Comparison of ENCODE assay signal across 25 cellular contexts in genomic region chr1:65042467-65042866, GRCh38.
"Had no signal": no experiment of that assay in that cellular context is flagged by ENCODE, and none has a peak within 500 bp of the region (broad histone marks: within the 10 kb centered on the region; RNA-seq: fewer than 3 reads in every experiment).

No MANE protein-coding gene starts in this region.

- DNase-seq: activated CD4-positive, alpha-beta T cell treated with anti-CD3 and anti-CD28 coated beads for 4 hours; activated CD4-positive, alpha-beta T cell treated with anti-CD3 and anti-CD28 coated beads, Interleukin-2, amount 10 ng/mL, durations not matched to agents 7 days and 5 days; activated CD4-positive, alpha-beta T cell treated with anti-CD3 and anti-CD28 coated beads, Interleukin-2, amount 50 U/mL, for 48 hours; activated CD4-positive, CD25-positive, alpha-beta regulatory T cell; activated CD4-positive, CD25-positive, alpha-beta regulatory T cell treated with anti-CD3 and anti-CD28 coated beads, Interleukin-2, amount 50 U/mL, for 72 hours; activated CD8-positive, alpha-beta memory T cell treated with anti-CD3 and anti-CD28 coated beads, Interleukin-2, amount 10 ng/mL, durations not matched to agents 7 days and 5 days; activated CD8-positive, alpha-beta memory T cell treated with anti-CD3 and anti-CD28 coated beads, Interleukin-2, amount 50 U/mL, for 4 hours; activated CD8-positive, alpha-beta T cell treated with anti-CD3 and anti-CD28 coated beads for 36 hours; activated gamma-delta T cell; activated naive CD4-positive, alpha-beta T cell; activated naive CD4-positive, alpha-beta T cell treated with anti-CD3 and anti-CD28 coated beads, Interleukin-2, amount 10 ng/mL, durations not matched to agents 7 days and 5 days; activated naive CD8-positive, alpha-beta T cell treated with anti-CD3 and anti-CD28 coated beads for 36 hours; activated naive CD8-positive, alpha-beta T cell treated with anti-CD3 and anti-CD28 coated beads, Interleukin-2, amount 50 U/mL, for 24 hours; activated T-cell treated with anti-CD3 and anti-CD28 coated beads, Interleukin-2, amount 50 U/mL, for 24 hours; adrenal gland; central memory CD4-positive, alpha-beta T cell; cerebellar nuclear complex; colonic mucosa; effector CD8-positive, alpha-beta T cell; esophagus squamous epithelium; foreskin melanocyte; heart right ventricle; T-helper 2 cell had no signal

- H3K36me3 Mint-ChIP-seq: activated CD8-positive, alpha-beta memory T cell treated with anti-CD3 and anti-CD28 coated beads, Interleukin-2, amount 10 ng/mL, durations not matched to agents 7 days and 5 days; activated naive CD4-positive, alpha-beta T cell treated with anti-CD3 and anti-CD28 coated beads, Interleukin-2, amount 10 ng/mL, durations not matched to agents 7 days and 5 days; activated naive CD8-positive, alpha-beta T cell treated with anti-CD3 and anti-CD28 coated beads for 36 hours had no signal

- ATAC-seq: activated CD8-positive, alpha-beta memory T cell treated with anti-CD3 and anti-CD28 coated beads, Interleukin-2, amount 10 ng/mL, durations not matched to agents 7 days and 5 days; activated CD8-positive, alpha-beta T cell treated with anti-CD3 and anti-CD28 coated beads for 36 hours; activated naive CD8-positive, alpha-beta T cell treated with anti-CD3 and anti-CD28 coated beads, Interleukin-2, amount 50 U/mL, for 24 hours; gastroesophageal sphincter; heart right ventricle had no signal

- H3K4me3 Mint-ChIP-seq: activated CD4-positive, alpha-beta T cell treated with anti-CD3 and anti-CD28 coated beads, Interleukin-2, amount 10 ng/mL, durations not matched to agents 7 days and 5 days; activated CD8-positive, alpha-beta memory T cell treated with anti-CD3 and anti-CD28 coated beads, Interleukin-2, amount 10 ng/mL, durations not matched to agents 7 days and 5 days; activated CD8-positive, alpha-beta T cell treated with anti-CD3 and anti-CD28 coated beads for 36 hours; activated naive CD4-positive, alpha-beta T cell treated with anti-CD3 and anti-CD28 coated beads, Interleukin-2, amount 10 ng/mL, durations not matched to agents 7 days and 5 days; activated naive CD8-positive, alpha-beta T cell treated with anti-CD3 and anti-CD28 coated beads for 36 hours; activated naive CD8-positive, alpha-beta T cell treated with anti-CD3 and anti-CD28 coated beads, Interleukin-2, amount 50 U/mL, for 24 hours; activated T-cell treated with anti-CD3 and anti-CD28 coated beads, Interleukin-2, amount 50 U/mL, for 24 hours; brain had no signal

- H3K9me3 Mint-ChIP-seq: activated CD4-positive, alpha-beta T cell treated with anti-CD3 and anti-CD28 coated beads, Interleukin-2, amount 10 ng/mL, durations not matched to agents 7 days and 5 days; activated CD8-positive, alpha-beta T cell treated with anti-CD3 and anti-CD28 coated beads for 36 hours; activated naive CD4-positive, alpha-beta T cell treated with anti-CD3 and anti-CD28 coated beads, Interleukin-2, amount 10 ng/mL, durations not matched to agents 7 days and 5 days; activated naive CD8-positive, alpha-beta T cell treated with anti-CD3 and anti-CD28 coated beads for 36 hours; activated naive CD8-positive, alpha-beta T cell treated with anti-CD3 and anti-CD28 coated beads, Interleukin-2, amount 50 U/mL, for 24 hours; activated T-cell treated with anti-CD3 and anti-CD28 coated beads, Interleukin-2, amount 50 U/mL, for 24 hours; brain had no signal

- H3K27me3 Mint-ChIP-seq: activated CD4-positive, alpha-beta T cell treated with anti-CD3 and anti-CD28 coated beads, Interleukin-2, amount 10 ng/mL, durations not matched to agents 7 days and 5 days; activated CD8-positive, alpha-beta memory T cell treated with anti-CD3 and anti-CD28 coated beads, Interleukin-2, amount 10 ng/mL, durations not matched to agents 7 days and 5 days; activated CD8-positive, alpha-beta T cell treated with anti-CD3 and anti-CD28 coated beads for 36 hours; activated naive CD4-positive, alpha-beta T cell treated with anti-CD3 and anti-CD28 coated beads, Interleukin-2, amount 10 ng/mL, durations not matched to agents 7 days and 5 days; activated naive CD8-positive, alpha-beta T cell treated with anti-CD3 and anti-CD28 coated beads for 36 hours; activated naive CD8-positive, alpha-beta T cell treated with anti-CD3 and anti-CD28 coated beads, Interleukin-2, amount 50 U/mL, for 24 hours; activated T-cell treated with anti-CD3 and anti-CD28 coated beads, Interleukin-2, amount 50 U/mL, for 24 hours had no signal

- H3K27ac Mint-ChIP-seq: activated CD4-positive, alpha-beta T cell treated with anti-CD3 and anti-CD28 coated beads, Interleukin-2, amount 10 ng/mL, durations not matched to agents 7 days and 5 days; activated CD8-positive, alpha-beta memory T cell treated with anti-CD3 and anti-CD28 coated beads, Interleukin-2, amount 10 ng/mL, durations not matched to agents 7 days and 5 days; activated CD8-positive, alpha-beta T cell treated with anti-CD3 and anti-CD28 coated beads for 36 hours; activated naive CD4-positive, alpha-beta T cell treated with anti-CD3 and anti-CD28 coated beads, Interleukin-2, amount 10 ng/mL, durations not matched to agents 7 days and 5 days; activated naive CD8-positive, alpha-beta T cell treated with anti-CD3 and anti-CD28 coated beads for 36 hours; activated naive CD8-positive, alpha-beta T cell treated with anti-CD3 and anti-CD28 coated beads, Interleukin-2, amount 50 U/mL, for 24 hours; activated T-cell treated with anti-CD3 and anti-CD28 coated beads, Interleukin-2, amount 50 U/mL, for 24 hours; brain had no signal
